2 cellular contexts compared by ENCODE assay signal in genomic region chr9:120099064-120099463, GRCh38.
TF ChIP-seq lines count a peak whose summit lies in the region.

No MANE protein-coding gene starts in this region.

TF ChIP-seq in HCT116, 20 proteins besides CTCF, POLR2A, EP300 and RAD21:
- TF ChIP-seq JUND (IDR thresholded peaks at IDR 0.05) (no peak), ZBTB33 (IDR thresholded peaks at IDR 0.05; ENCODE audit: extremely low read depth, insufficient replicate concordance, low read length) (no peak), SIN3A (IDR thresholded peaks at IDR 0.05; ENCODE audit: low read depth) (no peak), ELF1 (IDR thresholded peaks at IDR 0.05; ENCODE audit: borderline replicate concordance, low read depth) (no peak), YY1 (IDR thresholded peaks at IDR 0.05; ENCODE audit: extremely low read depth, insufficient replicate concordance, low read depth, low read length) (no peak), SRF (IDR thresholded peaks at IDR 0.05; ENCODE audit: low read depth) (no peak), EZH2 (IDR thresholded peaks at IDR 0.05) (no peak), FOSL1 (IDR thresholded peaks at IDR 0.05; ENCODE audit: low read depth) (no peak), ZFX (IDR thresholded peaks at IDR 0.05) (no peak), REST (IDR thresholded peaks at IDR 0.05; ENCODE audit: low read depth) (no peak), SP1 (IDR thresholded peaks at IDR 0.05; ENCODE audit: low read depth) (no peak), TCF7L2 (IDR thresholded peaks at IDR 0.05; ENCODE audit: borderline replicate concordance, extremely low read depth, insufficient read depth, insufficient read length) (no peak), EGR1 (IDR thresholded peaks at IDR 0.05; ENCODE audit: low read depth) (no peak)
- TF ChIP-seq, protein P1, sequence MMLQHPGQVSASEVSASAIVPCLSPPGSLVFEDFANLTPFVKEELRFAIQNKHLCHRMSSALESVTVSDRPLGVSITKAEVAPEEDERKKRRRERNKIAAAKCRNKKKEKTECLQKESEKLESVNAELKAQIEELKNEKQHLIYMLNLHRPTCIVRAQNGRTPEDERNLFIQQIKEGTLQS (IDR thresholded peaks at IDR 0.05) = no peak
- TF ChIP-seq, protein P2, sequence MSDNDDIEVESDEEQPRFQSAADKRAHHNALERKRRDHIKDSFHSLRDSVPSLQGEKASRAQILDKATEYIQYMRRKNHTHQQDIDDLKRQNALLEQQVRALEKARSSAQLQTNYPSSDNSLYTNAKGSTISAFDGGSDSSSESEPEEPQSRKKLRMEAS (IDR thresholded peaks at IDR 0.05) = no peak

TF ChIP-seq in H1, 55 proteins besides CTCF, POLR2A, EP300 and RAD21:
- peak; percentile 69 for TF ChIP-seq USF2 (IDR thresholded peaks at IDR 0.05; ENCODE audit: low read length)
- TF ChIP-seq KDM4A (IDR thresholded peaks at IDR 0.05; ENCODE audit: low read depth, low read length, severe bottlenecking) = no peak
